Comparison of ENCODE assay signal across 6 cellular contexts in the genomic region with DNA sequence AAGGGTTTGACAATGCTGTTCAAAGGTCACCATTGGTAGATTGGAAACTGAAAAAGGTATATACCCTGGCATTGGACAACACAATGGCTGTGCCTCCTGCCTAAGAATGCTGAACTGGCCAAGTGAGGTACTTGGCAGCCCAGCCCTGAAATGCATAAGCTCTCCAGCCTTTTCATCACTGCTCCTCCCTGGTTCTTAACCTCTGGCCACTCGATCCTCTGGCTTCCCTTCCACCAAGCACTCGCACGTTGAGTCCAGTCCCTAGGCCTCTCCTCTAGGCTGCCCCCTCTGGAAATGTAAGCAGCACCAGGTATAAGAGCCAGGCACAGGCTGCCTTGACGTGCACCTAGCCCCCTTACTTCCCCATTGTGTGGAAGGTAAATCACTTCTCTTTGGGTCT. TPM values are rescaled to one million over a fixed set of nuclear protein-coding genes. Genes with fewer than 3 reads are reported as not detected.
"Had no signal": no experiment of that assay in that cellular context is flagged by ENCODE, and none has a peak within 500 bp of the region (broad histone marks: within the 10 kb centered on the region; RNA-seq: fewer than 3 reads in every experiment).

No MANE protein-coding gene starts in this region.

RNA-seq across cellular contexts. Expression of a gene that starts 25.7 kb away (rescaled TPM):
- total RNA-seq: GM23248, H1, HFFc6, HT1080, IMR-90 had no signal
- polyA plus RNA-seq: GM23248 had no signal

RNA-seq across cellular contexts. Expression of a gene that starts 42.7 kb away (rescaled TPM):
- total RNA-seq: H1 had no signal

RNA-seq across cellular contexts. Expression of a gene that starts 48.1 kb away (rescaled TPM):
- total RNA-seq: GM23248, H1, H9, HFFc6, IMR-90 had no signal
- polyA plus RNA-seq: GM23248, H1, IMR-90 had no signal
